Comparison of ENCODE assay signal across 8 cellular contexts in the genomic region with DNA sequence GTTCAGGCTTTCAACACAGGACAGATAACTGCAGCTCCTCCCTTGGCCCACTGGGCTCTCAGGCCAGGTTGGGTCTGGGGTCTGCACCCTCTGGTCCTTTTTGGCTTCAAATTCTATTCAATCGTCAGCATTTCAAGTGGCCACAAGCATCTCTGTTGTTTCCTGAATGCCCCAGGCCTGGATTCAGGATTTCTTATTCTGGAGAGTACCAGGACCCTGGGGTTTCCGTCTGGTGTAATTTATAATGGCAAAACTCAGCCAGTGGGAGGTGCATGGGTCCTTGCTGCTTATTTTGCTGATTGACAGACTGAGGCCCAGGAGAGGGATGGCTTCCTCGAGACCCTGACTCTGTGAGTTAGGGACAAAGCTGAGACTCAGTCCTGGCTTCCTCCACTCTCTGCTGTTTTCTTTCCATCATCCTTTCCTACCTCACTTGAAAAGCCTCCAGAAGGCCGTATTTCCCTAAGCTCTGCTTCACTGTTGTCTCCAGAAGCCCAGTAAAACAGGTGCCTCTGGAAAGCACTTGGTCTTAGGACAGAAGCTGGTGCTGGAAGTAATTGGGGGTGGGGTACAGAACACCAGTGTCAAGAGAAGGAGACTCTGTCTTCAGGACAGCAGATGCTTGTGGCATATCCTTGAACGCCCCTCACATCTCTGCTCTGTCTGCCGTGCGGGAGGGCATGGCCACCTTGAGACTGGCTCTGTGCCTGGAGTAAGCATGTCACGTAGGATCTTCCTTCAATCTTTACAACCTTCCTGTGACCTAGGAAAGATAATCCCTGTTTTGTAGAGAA. TPM values are rescaled to one million over a fixed set of nuclear protein-coding genes. Genes with fewer than 3 reads are reported as not detected.
DNase-seq lines count a peak whose midpoint lies in the region; ATAC-seq and TF ChIP-seq lines count a peak whose summit lies in the region.

No MANE protein-coding gene starts in this region.

- H3K4me3 ChIP-seq in breast epithelium (peak overlapping the region in 1 of 3 donors; percentile 36), testis (no peak overlapping the region)

- DNase-seq in activated CD4-positive, CD25-positive, alpha-beta regulatory T cell (lab: John Stamatoyannopoulos, UW) = no peak
- DNase-seq in breast epithelium (ENCODE audit: low spot score in 2 of 2) = no peak
- peak; percentile 45 for DNase-seq in mesenteric fat pad (ENCODE audit: low spot score)
- DNase-seq in testis = no peak
- no peak for DNase-seq in NCI-H1930 (lab: John Stamatoyannopoulos, UW)
- DNase-seq in cortex of kidney (lab: John Stamatoyannopoulos, UW) = no peak

- WGBS in testis, 2 donors = 48 to 50% methylated on average over 8 of the region's 8 CpGs

- no peak for TF ChIP-seq CTCF in breast epithelium (IDR thresholded peaks at IDR 0.05)
- no peak for TF ChIP-seq CTCF in testis (IDR thresholded peaks at IDR 0.05)

- peak; percentile 12 to 21 for ATAC-seq in activated CD4-positive, CD25-positive, alpha-beta regulatory T cell treated with anti-CD3 and anti-CD28 coated beads, Interleukin-2, amount 50 U/mL, for 24 hours
- ATAC-seq in HG03378 (IDR thresholded peaks at IDR 0.05; ENCODE audit: unreplicated experiment) = no peak

- H3K36me3 ChIP-seq in breast epithelium (no peaks in the 10 kb centered on the region), testis (ENCODE audit: low read depth, missing control alignments) (no peaks in the 10 kb centered on the region)

- H3K27ac ChIP-seq in breast epithelium (peak overlapping the region; percentile 92 to 96), testis (peak overlapping the region; percentile 21 to 76)

- no peaks in the 10 kb centered on the region for H3K27me3 ChIP-seq in breast epithelium
- no peaks in the 10 kb centered on the region for H3K27me3 ChIP-seq in testis

- TF ChIP-seq POLR2A in breast epithelium (IDR thresholded peaks at IDR 0.05) (no peak), testis (IDR thresholded peaks at IDR 0.05) (no peak)

- intact Hi-C loops in breast epithelium (cut with DNase I; ENCODE audit: low total_unique reads) (no loop called here), testis (cut with DNase I; ENCODE audit: low total_unique reads) (no loop called here)

- peaks cover 22 to 42% of the 10 kb centered on the region in 2 donors for H3K4me1 ChIP-seq in breast epithelium
- H3K4me1 ChIP-seq in testis = peaks cover 68% of the 10 kb centered on the region

- H3K9me3 ChIP-seq in breast epithelium = no peaks in the 10 kb centered on the region
- H3K9me3 ChIP-seq in testis = no peaks in the 10 kb centered on the region

RNA-seq across cellular contexts. Expression of a gene that starts 39.5 kb away (rescaled TPM):
- under 1 TPM in 2 of 3 donors, not detected in 1; 0.15 to 0.16 TPM for total RNA-seq in breast epithelium
- total RNA-seq in mesenteric fat pad = 0.35 TPM
- total RNA-seq in testis = 1 to 10 TPM in 1 of 2 donors, under 1 TPM in 1; 0.55 to 1.1 TPM
- 0.22 TPM for polyA plus RNA-seq in testis (ENCODE audit: insufficient read depth, low read depth, low replicate concordance)

RNA-seq across cellular contexts. Expression of a gene that starts 44.1 kb away (rescaled TPM):
- total RNA-seq in breast epithelium (10 to 100 TPM; 52.8 to 76.8 (median 74.8) TPM), mesenteric fat pad (177 TPM), testis (10 to 100 TPM; 61.4 to 64.6 TPM)
- polyA plus RNA-seq in testis (ENCODE audit: insufficient read depth, low read depth, low replicate concordance) = 59.1 TPM
